10 cellular contexts compared by ENCODE assay signal in the genomic region with DNA sequence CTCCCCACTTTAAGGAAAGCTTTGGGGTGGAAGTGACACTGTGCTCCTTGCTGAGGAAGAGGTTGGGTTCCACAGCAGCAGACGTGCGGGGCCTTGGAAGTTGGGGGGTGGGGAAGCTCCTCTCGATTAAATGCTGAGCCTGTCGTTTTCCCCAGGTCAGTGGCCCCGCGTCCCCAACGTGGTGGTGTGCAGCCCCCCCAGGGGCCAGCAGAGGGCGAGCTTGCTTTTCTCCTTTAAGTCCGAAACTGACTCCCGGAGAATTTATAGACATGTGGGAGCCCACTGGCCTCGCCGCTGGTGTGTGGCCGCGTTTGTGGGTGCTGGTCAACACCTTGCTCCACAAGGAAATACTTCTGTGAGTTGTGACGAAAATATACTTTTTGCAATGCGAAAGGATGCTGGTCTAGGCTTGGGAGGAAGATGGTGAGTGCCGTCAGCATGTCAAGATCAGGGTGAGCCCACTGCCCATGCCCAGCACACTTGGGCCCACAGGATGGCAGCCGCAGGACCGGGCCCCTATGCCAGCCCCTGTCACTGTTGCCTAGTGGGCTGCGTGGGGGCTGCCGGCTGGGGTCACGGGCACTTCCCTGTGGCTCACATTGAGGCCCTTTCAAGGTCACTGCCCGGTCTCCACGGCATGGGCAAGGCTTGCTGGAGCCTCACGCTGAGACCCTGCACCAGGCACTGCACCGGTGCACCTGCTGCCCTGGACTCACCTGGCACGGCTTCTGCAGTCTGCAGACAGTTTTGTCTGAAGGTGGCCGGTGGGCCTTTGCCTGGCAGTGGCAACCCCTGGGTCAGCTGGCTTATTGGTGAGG. TPM values are rescaled to one million over a fixed set of nuclear protein-coding genes. Genes with fewer than 3 reads are reported as not detected.
DNase-seq lines count a peak whose midpoint lies in the region; ATAC-seq and TF ChIP-seq lines count a peak whose summit lies in the region.
"Had no signal": no experiment of that assay in that cellular context is flagged by ENCODE, and none has a peak within 500 bp of the region (broad histone marks: within the 10 kb centered on the region; RNA-seq: fewer than 3 reads in every experiment).

No MANE protein-coding gene starts in this region.

- no peaks in the 10 kb centered on the region for H3K27me3 Mint-ChIP-seq in naive thymus-derived CD8-positive, alpha-beta T cell

- H3K4me3 ChIP-seq in epithelial cell of esophagus (ENCODE audit: low read length), result no peak overlapping the region
- H3K4me3 ChIP-seq in upper lobe of left lung, result no peak overlapping the region
- H3K4me3 ChIP-seq: BLaER1 treated with 17β-estradiol and CSF1 and Interleukin-3, amounts not matched to agents 10 nM and 100 nM had no signal

- POLR2A ChIA-PET in naive thymus-derived CD8-positive, alpha-beta T cell (lab: Charles Lee), result interaction anchor here (1.1 to 2.0 kb wide), 3 partner anchors 9 to 273 kb away, joined by 3 to 12 read pairs (median 5); no protein-coding TSS in a partner anchor

- TF ChIP-seq EP300 in upper lobe of left lung (IDR thresholded peaks at IDR 0.05), result no peak

- H3K36me3 Mint-ChIP-seq in naive thymus-derived CD8-positive, alpha-beta T cell, result peaks cover 0 to 9% (median 3%) of the 10 kb centered on the region in 3 donors

- H3K27ac Mint-ChIP-seq in naive thymus-derived CD8-positive, alpha-beta T cell, result peak overlapping the region in 1 of 10 donors; percentile 57

- H3K9me3 Mint-ChIP-seq in naive thymus-derived CD8-positive, alpha-beta T cell, result no peaks in the 10 kb centered on the region

- H3K4me1 Mint-ChIP-seq in naive thymus-derived CD8-positive, alpha-beta T cell, result peaks cover 6 to 12% (median 7%) of the 10 kb centered on the region in 4 donors

- H3K27ac ChIP-seq in upper lobe of left lung, result no peak overlapping the region
- H3K27ac ChIP-seq: BLaER1 treated with 17β-estradiol and CSF1 and Interleukin-3, amounts not matched to agents 10 nM and 100 nM had no signal

- peak; percentile 2 for DNase-seq in NCI-H1105 treated with DMSO at 0.1 percent for 48 hours (lab: John Stamatoyannopoulos, UW)
- DNase-seq in NCI-H1105 (lab: John Stamatoyannopoulos, UW), result no peak
- DNase-seq in Kasumi-1 (lab: John Stamatoyannopoulos, UW), result peak; percentile 33 to 53
- DNase-seq in activated CD4-positive, alpha-beta T cell treated with anti-CD3 and anti-CD28 coated beads, Interleukin-2, amount 50 U/mL, for 4 hours, result peak; percentile 36 to 41
- peak; percentile 50 for DNase-seq in epithelial cell of esophagus (ENCODE audit: low read depth)
- peak in 9 of 10 donors; percentile 34 to 72 (median 42) for DNase-seq in naive thymus-derived CD8-positive, alpha-beta T cell
- DNase-seq in upper lobe of left lung, result peak; percentile 57 to 93
- no peak for DNase-seq in ureter (ENCODE audit: low spot score)

- peak in 1 of 2 donors; percentile 40 for ATAC-seq in naive thymus-derived CD8-positive, alpha-beta T cell
- ATAC-seq in upper lobe of left lung (ENCODE audit: low FRiP score in 2 of 2), result peak in 1 of 2 donors; percentile 44

- H3K27me3 ChIP-seq in upper lobe of left lung, result no peaks in the 10 kb centered on the region

- no peaks in the 10 kb centered on the region for H3K9me3 ChIP-seq in upper lobe of left lung
- H3K9me3 ChIP-seq: BLaER1 treated with 17β-estradiol and CSF1 and Interleukin-3, amounts not matched to agents 10 nM and 100 nM had no signal

- no peak overlapping the region for H3K4me3 Mint-ChIP-seq in naive thymus-derived CD8-positive, alpha-beta T cell

- no peak for TF ChIP-seq POLR2A in upper lobe of left lung (IDR thresholded peaks at IDR 0.05)

- H3K4me1 ChIP-seq in upper lobe of left lung, result peaks cover 0 to 10% (median 6%) of the 10 kb centered on the region in 4 donors

- WGBS in upper lobe of left lung, 2 donors, result 35 to 56% methylated on average over 15 to 28 of the region's 28 CpGs

- H3K36me3 ChIP-seq in upper lobe of left lung, result peaks cover 0 to 83% (median 41%) of the 10 kb centered on the region in 4 donors

- TF ChIP-seq CTCF in epithelial cell of esophagus (IDR thresholded peaks at IDR 0.05; ENCODE audit: insufficient read depth, low read depth, low read length, missing control alignments) (peak; percentile 70), upper lobe of left lung (IDR thresholded peaks at IDR 0.05) (peak; percentile 59 to 87 (median 78))

RNA-seq across cellular contexts. Expression of a gene that starts 9.4 kb away (rescaled TPM):
- 10 to 100 TPM; 39.4 to 39.5 TPM for total RNA-seq in naive thymus-derived CD8-positive, alpha-beta T cell
- polyA plus RNA-seq in naive thymus-derived CD8-positive, alpha-beta T cell, result 1 to 10 TPM; 1.9 to 6.2 (median 2.4) TPM
- total RNA-seq in upper lobe of left lung, result 100 to 1,000 TPM in 1 of 6 donors, 10 to 100 TPM in 5; 15.2 to 138 (median 46.5) TPM
- total RNA-seq in ureter, result 48.1 TPM

RNA-seq across cellular contexts. Expression of a gene that starts 49.9 kb away (rescaled TPM):
- total RNA-seq in naive thymus-derived CD8-positive, alpha-beta T cell, result not detected
- polyA plus RNA-seq in naive thymus-derived CD8-positive, alpha-beta T cell, result not detected
- not detected for total RNA-seq in upper lobe of left lung
- not detected for total RNA-seq in ureter
- total RNA-seq: subcutaneous adipose tissue had no signal

Comparison
In these comparisons a context has a peak if more than half of its experiments do, and no peak if none do; other contexts are left out.
1. DNase-seq: peak in NCI-H1105 treated with DMSO at 0.1 percent for 48 hours (single experiment), Kasumi-1 (2 of 2), activated CD4-positive, alpha-beta T cell treated with anti-CD3 and anti-CD28 coated beads, Interleukin-2, amount 50 U/mL, for 4 hours (2 of 2), epithelial cell of esophagus (single experiment), naive thymus-derived CD8-positive, alpha-beta T cell (9 of 10) and upper lobe of left lung (2 of 2); none in NCI-H1105 (single experiment) and ureter (single experiment).